ENCODE assay signal across 15 cellular contexts in genomic region chr2:209525336-209525735, GRCh38.
DNase-seq lines count a peak whose midpoint lies in the region; ATAC-seq, FAIRE-seq and TF ChIP-seq lines count a peak whose summit lies in the region.
"Had no signal": no experiment of that assay in that cellular context is flagged by ENCODE, and none has a peak within 500 bp of the region (broad histone marks: within the 10 kb centered on the region; RNA-seq: fewer than 3 reads in every experiment).

No MANE protein-coding gene starts in this region.

- no peaks in the 10 kb centered on the region for H3K9me3 ChIP-seq in DOHH2 (ENCODE audit: control insufficient read depth, insufficient read depth, low read length)
- H3K9me3 ChIP-seq in NT2/D1 (ENCODE audit: insufficient read depth, low read length) = peaks cover 2% of the 10 kb centered on the region
- H3K9me3 ChIP-seq in neural progenitor cell (ENCODE audit: low read depth) = no peaks in the 10 kb centered on the region

- H3K4me1 Mint-ChIP-seq in neural progenitor cell = peaks cover 53% of the 10 kb centered on the region

- peak overlapping the region; percentile 74 for H3K4me2 ChIP-seq in DOHH2 (ENCODE audit: low read length)
- H3K4me2 ChIP-seq in neural progenitor cell = no peak overlapping the region

- H3K36me3 Mint-ChIP-seq in neural progenitor cell = peaks cover 18% of the 10 kb centered on the region

- no peaks in the 10 kb centered on the region for H4K20me1 ChIP-seq in DOHH2 (ENCODE audit: control insufficient read depth, insufficient read depth, low read depth, low read length)
- H4K20me1 ChIP-seq in neural progenitor cell (ENCODE audit: low read depth) = no peaks in the 10 kb centered on the region

- no peak for FAIRE-seq in urothelium cell line (lab: Jason Lieb, UNC)

- TF ChIP-seq CTCF in DOHH2 (IDR thresholded peaks at IDR 0.05; ENCODE audit: low read depth, low read length, poor library complexity, severe bottlenecking) (no peak), neural progenitor cell (IDR thresholded peaks at IDR 0.05) (no peak)

- no peaks in the 10 kb centered on the region for H3K9me3 Mint-ChIP-seq in neural progenitor cell

- no peaks in the 10 kb centered on the region for H3K27me3 ChIP-seq in DOHH2 (ENCODE audit: control insufficient read depth, low read length)
- no peaks in the 10 kb centered on the region for H3K27me3 ChIP-seq in NT2/D1 (ENCODE audit: insufficient read depth, insufficient read length)
- H3K27me3 ChIP-seq in neural progenitor cell = no peaks in the 10 kb centered on the region

- no peak for ATAC-seq in GM21619 (IDR thresholded peaks at IDR 0.05; ENCODE audit: unreplicated experiment)

- no peaks in the 10 kb centered on the region for H3K27me3 Mint-ChIP-seq in neural progenitor cell (ENCODE audit: insufficient read depth, low read depth)

- peak overlapping the region; percentile 63 for H3K4me3 ChIP-seq in DOHH2 (ENCODE audit: low read length)
- H3K4me3 ChIP-seq in NT2/D1 (ENCODE audit: insufficient read length, low read depth) = no peak overlapping the region
- H3K4me3 ChIP-seq in neural progenitor cell = no peak overlapping the region

- no peak overlapping the region for H2AFZ ChIP-seq in neural progenitor cell (replicated peaks)

- H3K9ac ChIP-seq in NT2/D1 (ENCODE audit: insufficient read length, low read depth) (no peak overlapping the region), neural progenitor cell (no peak overlapping the region)

- H3K27ac ChIP-seq in DOHH2 (ENCODE audit: low read depth, low read length) (peak overlapping the region; percentile 78), neural progenitor cell (no peak overlapping the region)
- H3K27ac ChIP-seq: C4-2B had no signal

- peak overlapping the region; percentile 26 for H3K27ac Mint-ChIP-seq in neural progenitor cell

- peaks cover 69% of the 10 kb centered on the region for H3K4me1 ChIP-seq in DOHH2 (ENCODE audit: control insufficient read depth, low read length)
- H3K4me1 ChIP-seq in NT2/D1 (ENCODE audit: insufficient read depth, insufficient read length) = no peaks in the 10 kb centered on the region
- peaks cover 11% of the 10 kb centered on the region for H3K4me1 ChIP-seq in neural progenitor cell

- DNase-seq in NT2/D1 (ENCODE audit: low read depth, low spot score) (peak; percentile 15), dermis blood vessel endothelial cell (peak; percentile 34), neural progenitor cell (ENCODE audit: low spot score) (no peak), DMS114 treated with DMSO at 0.1 percent for 48 hours (lab: John Stamatoyannopoulos, UW; ENCODE audit: unreplicated experiment) (no peak), urothelium cell line (ENCODE audit: low spot score) (no peak)
- no peak for DNase-seq in NK-92 treated with Interleukin-12 subunit alpha and Interleukin-12 subunit beta, amount 100 ng/mL, for 24 hours (lab: John Stamatoyannopoulos, UW)
- DNase-seq: activated CD4-positive, CD25-positive, alpha-beta regulatory T cell treated with anti-CD3 and anti-CD28 coated beads, Interleukin-2, amount 50 U/mL, for 72 hours; activated T-cell treated with anti-CD3 and anti-CD28 coated beads for 4 hours; amygdala; hippocampal formation; NCI-H1436; NCI-H82 had no signal

- no peaks in the 10 kb centered on the region; the same call in 1 of the 2 replicates for H3K36me3 ChIP-seq in DOHH2 (ENCODE audit: control insufficient read depth, low read length)
- H3K36me3 ChIP-seq in NT2/D1 (ENCODE audit: insufficient read depth, insufficient read length, low read length) = no peaks in the 10 kb centered on the region
- H3K36me3 ChIP-seq in neural progenitor cell = no peaks in the 10 kb centered on the region

- H3F3A ChIP-seq in DOHH2 (ENCODE audit: control insufficient read depth, insufficient read depth) (peaks cover 12% of the 10 kb centered on the region), neural progenitor cell (ENCODE audit: low read depth) (no peaks in the 10 kb centered on the region)

- no peaks in the 10 kb centered on the region for H3K9me2 ChIP-seq in DOHH2 (replicated peaks; ENCODE audit: control insufficient read depth, low read length)

- H3K4me3 Mint-ChIP-seq in neural progenitor cell = no peak overlapping the region

- no peaks in the 10 kb centered on the region for H3K79me2 ChIP-seq in DOHH2 (ENCODE audit: control insufficient read depth, low read length)
- H3K79me2 ChIP-seq in neural progenitor cell (ENCODE audit: low read depth) = no peaks in the 10 kb centered on the region

Comparison
In these comparisons a context has a peak if more than half of its experiments do, and no peak if none do; other contexts are left out.
1. DNase-seq: peak in NT2/D1 (single experiment) and dermis blood vessel endothelial cell (single experiment); none in neural progenitor cell (single experiment), DMS114 treated with DMSO at 0.1 percent for 48 hours (single experiment), urothelium cell line (single experiment) and NK-92 treated with Interleukin-12 subunit alpha and Interleukin-12 subunit beta, amount 100 ng/mL, for 24 hours (single experiment).